1 cellular context compared by ENCODE assay signal in genomic region chr6:143196525-143197225, GRCh38.
TF ChIP-seq lines count a peak whose summit lies in the region.

No MANE protein-coding gene starts in this region.

TF ChIP-seq in IMR-90, 13 proteins besides CTCF, POLR2A, EP300 and RAD21:
- no peak for TF ChIP-seq MAFK (IDR thresholded peaks at IDR 0.05; ENCODE audit: low read depth, low read length)
- TF ChIP-seq RFX5 (IDR thresholded peaks at IDR 0.05; ENCODE audit: low read depth, low read length) = no peak
- no peak for TF ChIP-seq ELK1 (IDR thresholded peaks at IDR 0.05; ENCODE audit: borderline replicate concordance, low read depth, low read length)
- no peak for TF ChIP-seq MXI1 (IDR thresholded peaks at IDR 0.05; ENCODE audit: borderline replicate concordance, low read depth, low read length)
- TF ChIP-seq CEBPB (IDR thresholded peaks at IDR 0.05; ENCODE audit: low read depth, low read length) = no peak
- no peak for TF ChIP-seq SMC3 (IDR thresholded peaks at IDR 0.05; ENCODE audit: low read depth, low read length)
- TF ChIP-seq NFE2L2 (IDR thresholded peaks at IDR 0.05; ENCODE audit: low read depth, low read length) = no peak
- no peak for TF ChIP-seq RCOR1 (IDR thresholded peaks at IDR 0.05; ENCODE audit: insufficient replicate concordance, low read length)
- no peak for TF ChIP-seq USF2 (IDR thresholded peaks at IDR 0.05; ENCODE audit: low read depth, low read length)
- no peak for TF ChIP-seq FOS (IDR thresholded peaks at IDR 0.05; ENCODE audit: low read depth, low read length)
- no peak for TF ChIP-seq MAZ (IDR thresholded peaks at IDR 0.05; ENCODE audit: borderline replicate concordance, low read depth, low read length)
- no peak for TF ChIP-seq CHD1 (IDR thresholded peaks at IDR 0.05; ENCODE audit: low read depth, low read length)
- no peak for TF ChIP-seq BHLHE40 (IDR thresholded peaks at IDR 0.05; ENCODE audit: low read depth, low read length)
